Comparison of ENCODE assay signal across 8 cellular contexts in the genomic region with DNA sequence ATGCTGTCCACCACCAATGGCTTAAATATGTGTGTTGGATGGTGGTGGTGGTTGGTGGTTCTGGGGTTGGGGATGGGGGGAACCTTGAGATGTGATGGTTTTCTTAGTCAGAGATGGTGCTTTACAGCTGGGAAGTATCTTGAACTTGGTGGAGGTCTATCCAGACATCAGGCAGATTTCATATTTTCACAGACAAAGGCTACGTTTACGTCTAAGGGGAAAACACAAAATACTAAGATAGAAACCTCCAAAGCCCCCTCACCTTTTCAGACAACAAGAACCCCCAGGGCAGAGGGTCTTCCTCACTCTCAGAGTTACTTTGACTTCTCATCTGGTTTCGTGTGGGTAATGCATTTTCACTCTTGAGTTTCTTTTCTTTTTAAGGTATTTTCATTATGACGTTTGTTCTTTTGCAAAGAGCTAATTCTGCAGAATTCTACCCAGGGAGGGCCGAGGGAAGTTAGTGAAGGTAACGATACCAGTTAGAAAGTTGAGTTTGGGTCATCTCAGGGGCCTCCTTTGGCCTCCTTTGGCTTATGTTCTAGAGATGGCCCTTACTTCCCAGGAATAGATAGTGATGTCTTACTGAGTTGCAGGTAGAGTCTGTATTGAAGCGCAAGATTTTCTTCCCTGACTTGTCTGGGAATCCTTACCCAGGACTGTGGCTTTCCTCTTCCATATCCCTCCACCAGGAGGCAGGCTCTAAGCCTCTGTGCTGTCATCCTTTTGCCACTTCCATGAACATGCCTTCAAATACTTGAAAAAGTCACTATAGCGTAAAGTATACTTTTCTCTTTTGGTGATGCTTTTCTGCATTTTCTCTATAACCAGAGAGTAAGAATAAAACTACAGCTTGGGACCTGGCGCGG. TPM values are rescaled to one million over a fixed set of nuclear protein-coding genes. Genes with fewer than 3 reads are reported as not detected.
DNase-seq lines count a peak whose midpoint lies in the region; ATAC-seq and TF ChIP-seq lines count a peak whose summit lies in the region.

No MANE protein-coding gene starts in this region.

- DNase-seq in AG08396 (ENCODE audit: low spot score) (peak; percentile 21), progenitor cell of endocrine pancreas (ENCODE audit: low spot score, unreplicated experiment) (no peak), ureter (ENCODE audit: low spot score) (no peak), prostate gland (ENCODE audit: low spot score) (no peak)
- DNase-seq in activated T-helper 2 cell treated with anti-CD3 and anti-CD28 coated beads, Interferon-gamma antibody, Interleukin-2, Interleukin-4, amounts not matched to agents 10 μg/mL and 5 μg/mL and 100 μg/mL, durations not matched to agents 14 hours and 24 hours and 36 hours (ENCODE audit: low spot score), result no peak

- H3K36me3 ChIP-seq in prostate gland, result no peaks in the 10 kb centered on the region

- H3K4me3 Mint-ChIP-seq in activated T-helper 2 cell treated with anti-CD3 and anti-CD28 coated beads, Interferon-gamma antibody, Interleukin-2, Interleukin-4, amounts not matched to agents 10 μg/mL and 5 μg/mL and 100 μg/mL, durations not matched to agents 14 hours and 24 hours and 36 hours (ENCODE audit: low read depth), result peak overlapping the region; percentile 71
- no peak overlapping the region for H3K4me3 Mint-ChIP-seq in progenitor cell of endocrine pancreas (ENCODE audit: low read depth)

- no peak overlapping the region for H3K4me3 ChIP-seq in prostate gland

- peak; percentile 38 for TF ChIP-seq CTCF in progenitor cell of endocrine pancreas (IDR thresholded peaks at IDR 0.05; ENCODE audit: unreplicated experiment)
- TF ChIP-seq CTCF in prostate gland (IDR thresholded peaks at IDR 0.05), result no peak

- H3K27me3 Mint-ChIP-seq in activated T-helper 2 cell treated with anti-CD3 and anti-CD28 coated beads, Interferon-gamma antibody, Interleukin-2, Interleukin-4, amounts not matched to agents 10 μg/mL and 5 μg/mL and 100 μg/mL, durations not matched to agents 14 hours and 24 hours and 36 hours (ENCODE audit: low read depth), result no peaks in the 10 kb centered on the region
- no peaks in the 10 kb centered on the region for H3K27me3 Mint-ChIP-seq in progenitor cell of endocrine pancreas

- no peak overlapping the region for H3K27ac ChIP-seq in prostate gland

- intact Hi-C loops in activated T-helper 2 cell treated with anti-CD3 and anti-CD28 coated beads, Interferon-gamma antibody, Interleukin-2, Interleukin-4, amounts not matched to agents 10 μg/mL and 5 μg/mL and 100 μg/mL, durations not matched to agents 14 hours and 24 hours and 36 hours (cut with micrococcal nuclease), result loop anchor here (1.0 to 5.0 kb wide), 6 partner anchors 10 to 474 kb away; no protein-coding TSS in a partner anchor
- intact Hi-C loops in prostate gland (cut with DNase I), result no loop called here

- peaks cover 83% of the 10 kb centered on the region for H3K36me3 Mint-ChIP-seq in activated T-helper 2 cell treated with anti-CD3 and anti-CD28 coated beads, Interferon-gamma antibody, Interleukin-2, Interleukin-4, amounts not matched to agents 10 μg/mL and 5 μg/mL and 100 μg/mL, durations not matched to agents 14 hours and 24 hours and 36 hours (ENCODE audit: low read depth)
- no peaks in the 10 kb centered on the region for H3K36me3 Mint-ChIP-seq in progenitor cell of endocrine pancreas (ENCODE audit: insufficient read depth)

- no peaks in the 10 kb centered on the region for H3K27me3 ChIP-seq in prostate gland (replicated peaks; ENCODE audit: insufficient read depth)

- H3K9me3 Mint-ChIP-seq in activated T-helper 2 cell treated with anti-CD3 and anti-CD28 coated beads, Interferon-gamma antibody, Interleukin-2, Interleukin-4, amounts not matched to agents 10 μg/mL and 5 μg/mL and 100 μg/mL, durations not matched to agents 14 hours and 24 hours and 36 hours, result peaks cover 7% of the 10 kb centered on the region
- H3K9me3 Mint-ChIP-seq in progenitor cell of endocrine pancreas (ENCODE audit: low read depth), result no peaks in the 10 kb centered on the region

- H3K9me3 ChIP-seq in prostate gland, result no peaks in the 10 kb centered on the region

- WGBS in prostate gland, result 92% methylated on average over 10 of the region's 10 CpGs

- H3K4me1 ChIP-seq in prostate gland (replicated peaks), result no peaks in the 10 kb centered on the region

- no peak for TF ChIP-seq POLR2A in prostate gland (IDR thresholded peaks at IDR 0.05)

- H3K27ac Mint-ChIP-seq in activated T-helper 2 cell treated with anti-CD3 and anti-CD28 coated beads, Interferon-gamma antibody, Interleukin-2, Interleukin-4, amounts not matched to agents 10 μg/mL and 5 μg/mL and 100 μg/mL, durations not matched to agents 14 hours and 24 hours and 36 hours, result peak overlapping the region; percentile 96
- H3K27ac Mint-ChIP-seq in progenitor cell of endocrine pancreas, result no peak overlapping the region

- peak; percentile 43 for ATAC-seq in GM18867 (IDR thresholded peaks at IDR 0.05; ENCODE audit: unreplicated experiment)
- peak; percentile 53 for ATAC-seq in HG03066 (IDR thresholded peaks at IDR 0.05; ENCODE audit: low read depth, unreplicated experiment)
- no peak for ATAC-seq in HG03571 (IDR thresholded peaks at IDR 0.05; ENCODE audit: unreplicated experiment)

- H3K4me1 Mint-ChIP-seq in activated T-helper 2 cell treated with anti-CD3 and anti-CD28 coated beads, Interferon-gamma antibody, Interleukin-2, Interleukin-4, amounts not matched to agents 10 μg/mL and 5 μg/mL and 100 μg/mL, durations not matched to agents 14 hours and 24 hours and 36 hours (ENCODE audit: low read depth), result peaks cover 77% of the 10 kb centered on the region
- H3K4me1 Mint-ChIP-seq in progenitor cell of endocrine pancreas (ENCODE audit: low read depth), result no peaks in the 10 kb centered on the region

RNA-seq across cellular contexts. Expression of gene RHOH, which starts 31.9 kb away (rescaled TPM):
- total RNA-seq in activated T-helper 2 cell treated with anti-CD3 and anti-CD28 coated beads, Interferon-gamma antibody, Interleukin-2, Interleukin-4, amounts not matched to agents 10 μg/mL and 5 μg/mL and 100 μg/mL, durations not matched to agents 14 hours and 24 hours and 36 hours, result 108 and 120 TPM in 2 replicates
- 4.5 and 5.5 TPM in 2 replicates for total RNA-seq in progenitor cell of endocrine pancreas
- 7.7 TPM for total RNA-seq in ureter
- total RNA-seq in prostate gland, result 1 to 10 TPM; 1.3 to 1.9 TPM

Comparison
In these comparisons a context has a peak if more than half of its experiments do, and no peak if none do; other contexts are left out.
1. RNA of gene RHOH, which starts 31.9 kb away (total RNA-seq): 108 to 120 TPM in activated T-helper 2 cell treated with anti-CD3 and anti-CD28 coated beads, Interferon-gamma antibody, Interleukin-2, Interleukin-4, amounts not matched to agents 10 μg/mL and 5 μg/mL and 100 μg/mL, durations not matched to agents 14 hours and 24 hours and 36 hours; 7.7 TPM in ureter (single experiment), 4.5 to 5.5 TPM in progenitor cell of endocrine pancreas and 1.3 to 1.9 TPM in prostate gland; every median in the first group is over 10 times any median in the second.